In the genomic region with DNA sequence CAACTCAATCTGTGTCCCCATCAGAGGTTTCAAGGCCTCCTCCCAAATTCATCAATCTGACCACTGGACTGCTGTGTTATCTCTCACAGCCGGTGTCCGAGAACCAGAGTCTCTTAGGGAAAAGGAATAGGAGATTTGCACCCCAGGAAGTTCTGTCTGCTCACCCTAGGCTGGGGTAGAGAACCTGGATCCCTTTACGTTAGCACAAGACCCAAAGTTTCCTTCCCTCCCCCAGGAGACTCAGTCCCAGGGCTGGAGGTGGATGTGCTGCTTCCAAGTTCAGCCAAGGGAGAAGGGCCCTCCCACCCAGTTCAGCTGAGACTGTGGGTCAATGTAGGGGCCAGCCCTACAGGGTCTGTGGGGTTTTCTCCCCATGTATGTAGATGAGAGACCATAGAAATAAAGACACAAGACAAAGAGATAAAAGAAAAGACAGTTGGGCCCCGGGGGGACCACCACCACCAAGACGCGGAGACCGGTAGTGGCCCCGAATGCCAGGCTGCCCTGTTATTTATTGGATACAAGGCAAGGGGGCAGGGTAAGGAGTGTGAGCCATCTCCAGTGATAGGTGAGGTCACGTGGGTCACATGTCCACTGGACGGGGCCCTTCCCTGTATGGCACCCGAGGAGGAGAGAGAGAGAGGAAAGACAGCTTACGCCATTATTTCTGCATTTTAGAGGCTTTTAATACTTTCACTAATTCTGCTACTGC, we compare ENCODE assay signal across 1 cellular context.
TF ChIP-seq lines count a peak whose summit lies in the region.

No MANE protein-coding gene starts in this region.

TF ChIP-seq in HepG2, 621 proteins besides CTCF, POLR2A, EP300 and RAD21 (continues in another document):
- TF ChIP-seq, protein P1, sequence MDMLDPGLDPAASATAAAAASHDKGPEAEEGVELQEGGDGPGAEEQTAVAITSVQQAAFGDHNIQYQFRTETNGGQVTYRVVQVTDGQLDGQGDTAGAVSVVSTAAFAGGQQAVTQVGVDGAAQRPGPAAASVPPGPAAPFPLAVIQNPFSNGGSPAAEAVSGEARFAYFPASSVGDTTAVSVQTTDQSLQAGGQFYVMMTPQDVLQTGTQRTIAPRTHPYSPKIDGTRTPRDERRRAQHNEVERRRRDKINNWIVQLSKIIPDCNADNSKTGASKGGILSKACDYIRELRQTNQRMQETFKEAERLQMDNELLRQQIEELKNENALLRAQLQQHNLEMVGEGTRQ (IDR thresholded peaks at IDR 0.05; ENCODE audit: low read depth, low read length) = peak; percentile 73
- TF ChIP-seq, protein P1 (CRISPR knock-in tag; IDR thresholded peaks at IDR 0.05; ENCODE audit: borderline replicate concordance) = peak; percentile 58; the same call in 1 of the 2 replicates
- TF ChIP-seq, protein P2, sequence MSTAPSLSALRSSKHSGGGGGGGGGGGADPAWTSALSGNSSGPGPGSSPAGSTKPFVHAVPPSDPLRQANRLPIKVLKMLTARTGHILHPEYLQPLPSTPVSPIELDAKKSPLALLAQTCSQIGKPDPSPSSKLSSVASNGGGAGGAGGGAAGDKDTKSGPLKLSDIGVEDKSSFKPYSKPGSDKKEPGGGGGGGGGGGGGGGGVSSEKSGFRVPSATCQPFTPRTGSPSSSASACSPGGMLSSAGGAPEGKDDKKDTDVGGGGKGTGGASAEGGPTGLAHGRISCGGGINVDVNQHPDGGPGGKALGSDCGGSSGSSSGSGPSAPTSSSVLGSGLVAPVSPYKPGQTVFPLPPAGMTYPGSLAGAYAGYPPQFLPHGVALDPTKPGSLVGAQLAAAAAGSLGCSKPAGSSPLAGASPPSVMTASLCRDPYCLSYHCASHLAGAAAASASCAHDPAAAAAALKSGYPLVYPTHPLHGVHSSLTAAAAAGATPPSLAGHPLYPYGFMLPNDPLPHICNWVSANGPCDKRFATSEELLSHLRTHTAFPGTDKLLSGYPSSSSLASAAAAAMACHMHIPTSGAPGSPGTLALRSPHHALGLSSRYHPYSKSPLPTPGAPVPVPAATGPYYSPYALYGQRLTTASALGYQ (CRISPR knock-in tag; IDR thresholded peaks at IDR 0.05) = no peak
- no peak for TF ChIP-seq PHF20 (CRISPR knock-in tag; IDR thresholded peaks at IDR 0.05)
- no peak for TF ChIP-seq IRX3 (CRISPR knock-in tag; IDR thresholded peaks at IDR 0.05; ENCODE audit: borderline replicate concordance, low read depth)
- no peak for TF ChIP-seq FOXJ3 (CRISPR knock-in tag; IDR thresholded peaks at IDR 0.05; ENCODE audit: borderline replicate concordance)
- 0 out of 2 replicates have a peak, but pooled peaks have one; percentile 13 for TF ChIP-seq ZNF501 (CRISPR knock-in tag; IDR thresholded peaks at IDR 0.05)
- no peak for TF ChIP-seq ZNF567 (CRISPR knock-in tag; IDR thresholded peaks at IDR 0.05; ENCODE audit: borderline replicate concordance)
- no peak for TF ChIP-seq ZNF10 (CRISPR knock-in tag; IDR thresholded peaks at IDR 0.05; ENCODE audit: borderline replicate concordance, low read depth)
- no peak for TF ChIP-seq ZFP41 (CRISPR knock-in tag; IDR thresholded peaks at IDR 0.05; ENCODE audit: borderline replicate concordance)
- TF ChIP-seq ZNF44 (CRISPR knock-in tag; IDR thresholded peaks at IDR 0.05) = no peak
- no peak for TF ChIP-seq NFE2 (CRISPR knock-in tag; IDR thresholded peaks at IDR 0.05)
- TF ChIP-seq, protein P3, sequence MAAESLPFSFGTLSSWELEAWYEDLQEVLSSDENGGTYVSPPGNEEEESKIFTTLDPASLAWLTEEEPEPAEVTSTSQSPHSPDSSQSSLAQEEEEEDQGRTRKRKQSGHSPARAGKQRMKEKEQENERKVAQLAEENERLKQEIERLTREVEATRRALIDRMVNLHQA (CRISPR knock-in tag; IDR thresholded peaks at IDR 0.05) = no peak
- TF ChIP-seq ZNF274 (CRISPR knock-in tag; IDR thresholded peaks at IDR 0.05) = no peak
- no peak for TF ChIP-seq ZNF354B (CRISPR knock-in tag; IDR thresholded peaks at IDR 0.05)
- no peak for TF ChIP-seq GLI4 (CRISPR knock-in tag; IDR thresholded peaks at IDR 0.05; ENCODE audit: borderline replicate concordance)
- TF ChIP-seq RAD51 (IDR thresholded peaks at IDR 0.05; ENCODE audit: borderline replicate concordance) = peak; percentile 61; the same call in 1 of the 2 replicates
- TF ChIP-seq HNRNPH1 (optimal IDR thresholded peaks at IDR 0.05; ENCODE audit: low read depth, low read length) = no peak
- no peak for TF ChIP-seq RXRB (CRISPR knock-in tag; IDR thresholded peaks at IDR 0.05; ENCODE audit: borderline replicate concordance)
- no peak for TF ChIP-seq DMAP1 (CRISPR knock-in tag; IDR thresholded peaks at IDR 0.05)
- no peak for TF ChIP-seq ZBTB7B (CRISPR knock-in tag; IDR thresholded peaks at IDR 0.05)
- TF ChIP-seq, protein P4, sequence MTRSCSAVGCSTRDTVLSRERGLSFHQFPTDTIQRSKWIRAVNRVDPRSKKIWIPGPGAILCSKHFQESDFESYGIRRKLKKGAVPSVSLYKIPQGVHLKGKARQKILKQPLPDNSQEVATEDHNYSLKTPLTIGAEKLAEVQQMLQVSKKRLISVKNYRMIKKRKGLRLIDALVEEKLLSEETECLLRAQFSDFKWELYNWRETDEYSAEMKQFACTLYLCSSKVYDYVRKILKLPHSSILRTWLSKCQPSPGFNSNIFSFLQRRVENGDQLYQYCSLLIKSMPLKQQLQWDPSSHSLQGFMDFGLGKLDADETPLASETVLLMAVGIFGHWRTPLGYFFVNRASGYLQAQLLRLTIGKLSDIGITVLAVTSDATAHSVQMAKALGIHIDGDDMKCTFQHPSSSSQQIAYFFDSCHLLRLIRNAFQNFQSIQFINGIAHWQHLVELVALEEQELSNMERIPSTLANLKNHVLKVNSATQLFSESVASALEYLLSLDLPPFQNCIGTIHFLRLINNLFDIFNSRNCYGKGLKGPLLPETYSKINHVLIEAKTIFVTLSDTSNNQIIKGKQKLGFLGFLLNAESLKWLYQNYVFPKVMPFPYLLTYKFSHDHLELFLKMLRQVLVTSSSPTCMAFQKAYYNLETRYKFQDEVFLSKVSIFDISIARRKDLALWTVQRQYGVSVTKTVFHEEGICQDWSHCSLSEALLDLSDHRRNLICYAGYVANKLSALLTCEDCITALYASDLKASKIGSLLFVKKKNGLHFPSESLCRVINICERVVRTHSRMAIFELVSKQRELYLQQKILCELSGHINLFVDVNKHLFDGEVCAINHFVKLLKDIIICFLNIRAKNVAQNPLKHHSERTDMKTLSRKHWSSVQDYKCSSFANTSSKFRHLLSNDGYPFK (CRISPR knock-in tag; IDR thresholded peaks at IDR 0.05; ENCODE audit: borderline replicate concordance) = peak; percentile 13; the same call in 1 of the 2 replicates
- TF ChIP-seq, protein P5, sequence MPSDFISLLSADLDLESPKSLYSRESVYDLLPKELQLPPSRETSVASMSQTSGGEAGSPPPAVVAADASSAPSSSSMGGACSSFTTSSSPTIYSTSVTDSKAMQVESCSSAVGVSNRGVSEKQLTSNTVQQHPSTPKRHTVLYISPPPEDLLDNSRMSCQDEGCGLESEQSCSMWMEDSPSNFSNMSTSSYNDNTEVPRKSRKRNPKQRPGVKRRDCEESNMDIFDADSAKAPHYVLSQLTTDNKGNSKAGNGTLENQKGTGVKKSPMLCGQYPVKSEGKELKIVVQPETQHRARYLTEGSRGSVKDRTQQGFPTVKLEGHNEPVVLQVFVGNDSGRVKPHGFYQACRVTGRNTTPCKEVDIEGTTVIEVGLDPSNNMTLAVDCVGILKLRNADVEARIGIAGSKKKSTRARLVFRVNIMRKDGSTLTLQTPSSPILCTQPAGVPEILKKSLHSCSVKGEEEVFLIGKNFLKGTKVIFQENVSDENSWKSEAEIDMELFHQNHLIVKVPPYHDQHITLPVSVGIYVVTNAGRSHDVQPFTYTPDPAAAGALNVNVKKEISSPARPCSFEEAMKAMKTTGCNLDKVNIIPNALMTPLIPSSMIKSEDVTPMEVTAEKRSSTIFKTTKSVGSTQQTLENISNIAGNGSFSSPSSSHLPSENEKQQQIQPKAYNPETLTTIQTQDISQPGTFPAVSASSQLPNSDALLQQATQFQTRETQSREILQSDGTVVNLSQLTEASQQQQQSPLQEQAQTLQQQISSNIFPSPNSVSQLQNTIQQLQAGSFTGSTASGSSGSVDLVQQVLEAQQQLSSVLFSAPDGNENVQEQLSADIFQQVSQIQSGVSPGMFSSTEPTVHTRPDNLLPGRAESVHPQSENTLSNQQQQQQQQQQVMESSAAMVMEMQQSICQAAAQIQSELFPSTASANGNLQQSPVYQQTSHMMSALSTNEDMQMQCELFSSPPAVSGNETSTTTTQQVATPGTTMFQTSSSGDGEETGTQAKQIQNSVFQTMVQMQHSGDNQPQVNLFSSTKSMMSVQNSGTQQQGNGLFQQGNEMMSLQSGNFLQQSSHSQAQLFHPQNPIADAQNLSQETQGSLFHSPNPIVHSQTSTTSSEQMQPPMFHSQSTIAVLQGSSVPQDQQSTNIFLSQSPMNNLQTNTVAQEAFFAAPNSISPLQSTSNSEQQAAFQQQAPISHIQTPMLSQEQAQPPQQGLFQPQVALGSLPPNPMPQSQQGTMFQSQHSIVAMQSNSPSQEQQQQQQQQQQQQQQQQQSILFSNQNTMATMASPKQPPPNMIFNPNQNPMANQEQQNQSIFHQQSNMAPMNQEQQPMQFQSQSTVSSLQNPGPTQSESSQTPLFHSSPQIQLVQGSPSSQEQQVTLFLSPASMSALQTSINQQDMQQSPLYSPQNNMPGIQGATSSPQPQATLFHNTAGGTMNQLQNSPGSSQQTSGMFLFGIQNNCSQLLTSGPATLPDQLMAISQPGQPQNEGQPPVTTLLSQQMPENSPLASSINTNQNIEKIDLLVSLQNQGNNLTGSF (CRISPR knock-in tag; IDR thresholded peaks at IDR 0.05) = no peak
- TF ChIP-seq NFIB (CRISPR knock-in tag; IDR thresholded peaks at IDR 0.05; ENCODE audit: borderline replicate concordance) = no peak
- peak; percentile 78 for TF ChIP-seq ZNF777 (CRISPR knock-in tag; IDR thresholded peaks at IDR 0.05)
- TF ChIP-seq ZNF776 (CRISPR knock-in tag; IDR thresholded peaks at IDR 0.05) = no peak
- TF ChIP-seq, protein P6, sequence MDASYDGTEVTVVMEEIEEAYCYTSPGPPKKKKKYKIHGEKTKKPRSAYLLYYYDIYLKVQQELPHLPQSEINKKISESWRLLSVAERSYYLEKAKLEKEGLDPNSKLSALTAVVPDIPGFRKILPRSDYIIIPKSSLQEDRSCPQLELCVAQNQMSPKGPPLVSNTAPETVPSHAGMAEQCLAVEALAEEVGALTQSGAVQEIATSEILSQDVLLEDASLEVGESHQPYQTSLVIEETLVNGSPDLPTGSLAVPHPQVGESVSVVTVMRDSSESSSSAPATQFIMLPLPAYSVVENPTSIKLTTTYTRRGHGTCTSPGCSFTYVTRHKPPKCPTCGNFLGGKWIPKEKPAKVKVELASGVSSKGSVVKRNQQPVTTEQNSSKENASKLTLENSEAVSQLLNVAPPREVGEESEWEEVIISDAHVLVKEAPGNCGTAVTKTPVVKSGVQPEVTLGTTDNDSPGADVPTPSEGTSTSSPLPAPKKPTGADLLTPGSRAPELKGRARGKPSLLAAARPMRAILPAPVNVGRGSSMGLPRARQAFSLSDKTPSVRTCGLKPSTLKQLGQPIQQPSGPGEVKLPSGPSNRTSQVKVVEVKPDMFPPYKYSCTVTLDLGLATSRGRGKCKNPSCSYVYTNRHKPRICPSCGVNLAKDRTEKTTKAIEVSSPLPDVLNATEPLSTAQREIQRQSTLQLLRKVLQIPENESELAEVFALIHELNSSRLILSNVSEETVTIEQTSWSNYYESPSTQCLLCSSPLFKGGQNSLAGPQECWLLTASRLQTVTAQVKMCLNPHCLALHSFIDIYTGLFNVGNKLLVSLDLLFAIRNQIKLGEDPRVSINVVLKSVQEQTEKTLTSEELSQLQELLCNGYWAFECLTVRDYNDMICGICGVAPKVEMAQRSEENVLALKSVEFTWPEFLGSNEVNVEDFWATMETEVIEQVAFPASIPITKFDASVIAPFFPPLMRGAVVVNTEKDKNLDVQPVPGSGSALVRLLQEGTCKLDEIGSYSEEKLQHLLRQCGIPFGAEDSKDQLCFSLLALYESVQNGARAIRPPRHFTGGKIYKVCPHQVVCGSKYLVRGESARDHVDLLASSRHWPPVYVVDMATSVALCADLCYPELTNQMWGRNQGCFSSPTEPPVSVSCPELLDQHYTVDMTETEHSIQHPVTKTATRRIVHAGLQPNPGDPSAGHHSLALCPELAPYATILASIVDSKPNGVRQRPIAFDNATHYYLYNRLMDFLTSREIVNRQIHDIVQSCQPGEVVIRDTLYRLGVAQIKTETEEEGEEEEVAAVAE (CRISPR knock-in tag; IDR thresholded peaks at IDR 0.05; ENCODE audit: borderline replicate concordance) = no peak
- TF ChIP-seq, protein P7, sequence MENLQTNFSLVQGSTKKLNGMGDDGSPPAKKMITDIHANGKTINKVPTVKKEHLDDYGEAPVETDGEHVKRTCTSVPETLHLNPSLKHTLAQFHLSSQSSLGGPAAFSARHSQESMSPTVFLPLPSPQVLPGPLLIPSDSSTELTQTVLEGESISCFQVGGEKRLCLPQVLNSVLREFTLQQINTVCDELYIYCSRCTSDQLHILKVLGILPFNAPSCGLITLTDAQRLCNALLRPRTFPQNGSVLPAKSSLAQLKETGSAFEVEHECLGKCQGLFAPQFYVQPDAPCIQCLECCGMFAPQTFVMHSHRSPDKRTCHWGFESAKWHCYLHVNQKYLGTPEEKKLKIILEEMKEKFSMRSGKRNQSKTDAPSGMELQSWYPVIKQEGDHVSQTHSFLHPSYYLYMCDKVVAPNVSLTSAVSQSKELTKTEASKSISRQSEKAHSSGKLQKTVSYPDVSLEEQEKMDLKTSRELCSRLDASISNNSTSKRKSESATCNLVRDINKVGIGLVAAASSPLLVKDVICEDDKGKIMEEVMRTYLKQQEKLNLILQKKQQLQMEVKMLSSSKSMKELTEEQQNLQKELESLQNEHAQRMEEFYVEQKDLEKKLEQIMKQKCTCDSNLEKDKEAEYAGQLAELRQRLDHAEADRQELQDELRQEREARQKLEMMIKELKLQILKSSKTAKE (CRISPR knock-in tag; IDR thresholded peaks at IDR 0.05; ENCODE audit: borderline replicate concordance) = no peak
- 0 out of 2 replicates have a peak, but pooled peaks have one; percentile 15 for TF ChIP-seq ZMAT3 (CRISPR knock-in tag; conservative IDR thresholded peaks at IDR 0.05)
- TF ChIP-seq, protein P8, sequence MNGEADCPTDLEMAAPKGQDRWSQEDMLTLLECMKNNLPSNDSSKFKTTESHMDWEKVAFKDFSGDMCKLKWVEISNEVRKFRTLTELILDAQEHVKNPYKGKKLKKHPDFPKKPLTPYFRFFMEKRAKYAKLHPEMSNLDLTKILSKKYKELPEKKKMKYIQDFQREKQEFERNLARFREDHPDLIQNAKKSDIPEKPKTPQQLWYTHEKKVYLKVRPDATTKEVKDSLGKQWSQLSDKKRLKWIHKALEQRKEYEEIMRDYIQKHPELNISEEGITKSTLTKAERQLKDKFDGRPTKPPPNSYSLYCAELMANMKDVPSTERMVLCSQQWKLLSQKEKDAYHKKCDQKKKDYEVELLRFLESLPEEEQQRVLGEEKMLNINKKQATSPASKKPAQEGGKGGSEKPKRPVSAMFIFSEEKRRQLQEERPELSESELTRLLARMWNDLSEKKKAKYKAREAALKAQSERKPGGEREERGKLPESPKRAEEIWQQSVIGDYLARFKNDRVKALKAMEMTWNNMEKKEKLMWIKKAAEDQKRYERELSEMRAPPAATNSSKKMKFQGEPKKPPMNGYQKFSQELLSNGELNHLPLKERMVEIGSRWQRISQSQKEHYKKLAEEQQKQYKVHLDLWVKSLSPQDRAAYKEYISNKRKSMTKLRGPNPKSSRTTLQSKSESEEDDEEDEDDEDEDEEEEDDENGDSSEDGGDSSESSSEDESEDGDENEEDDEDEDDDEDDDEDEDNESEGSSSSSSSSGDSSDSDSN (CRISPR knock-in tag; IDR thresholded peaks at IDR 0.05) = no peak
- TF ChIP-seq TP53 (CRISPR knock-in tag; conservative IDR thresholded peaks at IDR 0.05) = no peak
